19 cellular contexts compared by ENCODE assay signal in the genomic region with DNA sequence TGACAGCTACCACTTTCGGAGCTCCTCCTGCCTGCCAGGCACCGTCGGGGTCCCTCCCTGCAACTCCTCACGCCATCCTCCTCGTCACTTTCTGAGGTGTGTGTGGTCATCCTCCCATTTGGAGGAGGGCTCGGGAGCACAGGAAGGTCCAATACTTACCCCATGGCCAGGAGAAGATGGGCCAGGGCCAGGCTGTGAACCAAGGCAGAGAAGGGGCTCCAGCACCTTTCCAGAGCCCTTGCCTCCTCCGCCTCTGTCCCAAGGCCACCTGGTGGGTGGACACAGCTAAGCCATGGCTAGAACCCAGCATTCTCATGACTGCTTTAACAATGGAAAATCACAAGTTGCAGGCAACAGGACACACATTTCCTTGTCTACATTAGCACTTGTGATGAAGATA.
DNase-seq lines count a peak whose midpoint lies in the region; ATAC-seq, FAIRE-seq and TF ChIP-seq lines count a peak whose summit lies in the region.
"Had no signal": no experiment of that assay in that cellular context is flagged by ENCODE, and none has a peak within 500 bp of the region (broad histone marks: within the 10 kb centered on the region; RNA-seq: fewer than 3 reads in every experiment).

No MANE protein-coding gene starts in this region.

- no peaks in the 10 kb centered on the region for H3K27me3 Mint-ChIP-seq in H9 (ENCODE audit: low read depth)
- H3K27me3 Mint-ChIP-seq: CD4-positive, alpha-beta memory T cell had no signal

- no peak overlapping the region for H3K56ac ChIP-seq in H9 (ENCODE audit: insufficient read length, low read depth, low read length)
- H3K56ac ChIP-seq in H1 (replicated peaks; ENCODE audit: insufficient read length, low read depth, low read length): no peak overlapping the region

- H3K4me1 Mint-ChIP-seq in H9: peaks cover 24 to 25% of the 10 kb centered on the region in 2 experiments
- H3K4me1 Mint-ChIP-seq: CD4-positive, alpha-beta memory T cell had no signal

- H3K27me3 ChIP-seq in H9 (ENCODE audit: insufficient read depth, low read length) (no peaks in the 10 kb centered on the region), H1 (replicated peaks in 1 of 4; ENCODE audit: control insufficient read depth in 3 of 4, extremely low read depth in 1 of 4, insufficient read depth in 3 of 4, low read length in 3 of 4) (no peaks in the 10 kb centered on the region), lower lobe of right lung (ENCODE audit: low read depth) (no peaks in the 10 kb centered on the region), osteoblast (ENCODE audit: insufficient read depth, low read length) (no peaks in the 10 kb centered on the region)

- H3K9me3 ChIP-seq in H9 (ENCODE audit: control insufficient read depth, low read depth, low read length) (no peaks in the 10 kb centered on the region), H1 (ENCODE audit: insufficient read depth in 2 of 2, low read depth in 1 of 2, low read length in 1 of 2) (no peaks in the 10 kb centered on the region; a peak in 1 of 4 replicates), lower lobe of right lung (no peaks in the 10 kb centered on the region), osteoblast (ENCODE audit: low read depth, low read length) (no peaks in the 10 kb centered on the region)

- peaks cover 7% of the 10 kb centered on the region; the same call in 1 of the 2 replicates for H3K4me1 ChIP-seq in H9 (ENCODE audit: insufficient read depth, low read length)
- H3K4me1 ChIP-seq in H1 (replicated peaks in 1 of 4; ENCODE audit: control insufficient read depth in 3 of 4, insufficient read depth in 4 of 4, low read length in 3 of 4): peaks cover 0 to 6% (median 1%) of the 10 kb centered on the region in 4 experiments; a peak in 4 of 7 replicates
- H3K4me1 ChIP-seq in lower lobe of right lung: no peaks in the 10 kb centered on the region
- H3K4me1 ChIP-seq in osteoblast (ENCODE audit: insufficient read depth, low read length): no peaks in the 10 kb centered on the region

- H3K36me3 ChIP-seq in H1 (ENCODE audit: control insufficient read depth in 2 of 4, insufficient read depth in 4 of 4, low read length in 3 of 4) (no peaks in the 10 kb centered on the region), lower lobe of right lung (no peaks in the 10 kb centered on the region), osteoblast (ENCODE audit: insufficient read depth, low read length) (no peaks in the 10 kb centered on the region)

- no peaks in the 10 kb centered on the region for H3K79me1 ChIP-seq in H9 (ENCODE audit: insufficient read depth, low read depth, low read length, poor library complexity, severe bottlenecking)
- H3K79me1 ChIP-seq in H1 (ENCODE audit: low read depth, low read length): no peaks in the 10 kb centered on the region

- no CpG with 5 or more reads among the region's 7 CpGs for WGBS in H9 (ENCODE audit: extremely low coverage, insufficient read length, low lambda C conversion rate)
- WGBS in H1 (ENCODE audit: extremely low coverage in 1 of 2, insufficient coverage in 1 of 2, insufficient read length in 1 of 2, insufficient replicate concordance in 2 of 2, low coverage in 1 of 2, low lambda C conversion rate in 2 of 2, missing lambda C conversion rate in 1 of 2), 2 experiments: 89% methylated on average over 7 of the region's 7 CpGs; no CpG with 5 or more reads in 1 of the 2 experiments

- H3K27ac ChIP-seq in H9 (ENCODE audit: insufficient read length, low read depth, low read length) (no peak overlapping the region), H1 (ENCODE audit: low read depth, low read length) (no peak overlapping the region), lower lobe of right lung (no peak overlapping the region), osteoblast (ENCODE audit: low read depth, low read length) (no peak overlapping the region)

- no peak overlapping the region for H3K4me2 ChIP-seq in H9 (ENCODE audit: insufficient read depth, insufficient read length, low read length)
- H3K4me2 ChIP-seq in H1 (ENCODE audit: insufficient read depth in 1 of 2, low read depth in 2 of 2, low read length in 2 of 2): no peak overlapping the region
- H3K4me2 ChIP-seq in osteoblast (ENCODE audit: insufficient read depth, low read length): no peak overlapping the region
- H3K4me2 ChIP-seq: GM23338 had no signal

- H4K20me1 ChIP-seq in H9 (ENCODE audit: control insufficient read depth, insufficient read depth, insufficient read length) (no peaks in the 10 kb centered on the region), H1 (replicated peaks in 1 of 2; ENCODE audit: control insufficient read depth in 1 of 2, insufficient read depth in 2 of 2, low read length in 2 of 2) (no peaks in the 10 kb centered on the region), osteoblast (ENCODE audit: insufficient read depth, low read length) (no peaks in the 10 kb centered on the region)

- 0 out of 3 replicates have a peak, but pooled peaks have one; percentile 11 for TF ChIP-seq CTCF in H9 (conservative IDR thresholded peaks at IDR 0.05)
- TF ChIP-seq CTCF in H1 (IDR thresholded peaks at IDR 0.05; ENCODE audit: control extremely low read depth in 1 of 3, insufficient read depth in 1 of 3, low read depth in 1 of 3, low read length in 3 of 3): no peak
- no peak for TF ChIP-seq CTCF in lower lobe of right lung (IDR thresholded peaks at IDR 0.05)
- TF ChIP-seq CTCF in osteoblast (IDR thresholded peaks at IDR 0.05; ENCODE audit: extremely low read depth, low read depth, low read length): no peak

- no peaks in the 10 kb centered on the region for H3K23me2 ChIP-seq in H9 (ENCODE audit: insufficient read length, low read depth, low read length, poor library complexity, severe bottlenecking)
- no peaks in the 10 kb centered on the region for H3K23me2 ChIP-seq in H1 (ENCODE audit: low read depth, low read length)

- H3K14ac ChIP-seq in H9 (ENCODE audit: insufficient read depth, low read length) (no peak overlapping the region), H1 (ENCODE audit: insufficient read length) (no peak overlapping the region)

- no peaks in the 10 kb centered on the region for H3K36me3 Mint-ChIP-seq in H9 (ENCODE audit: insufficient read depth in 1 of 3, low read depth in 3 of 3)
- H3K36me3 Mint-ChIP-seq: CD4-positive, alpha-beta memory T cell had no signal

- H3K4ac ChIP-seq in H9 (ENCODE audit: low read depth, low read length): no peak overlapping the region
- no peak overlapping the region for H3K4ac ChIP-seq in H1 (replicated peaks; ENCODE audit: insufficient read length, low read depth, low read length)

- H2BK12ac ChIP-seq in H9 (ENCODE audit: insufficient read length, low read depth, low read length) (no peak overlapping the region), H1 (ENCODE audit: low read depth, low read length) (peak overlapping the region; percentile 89; the same call in 1 of the 2 replicates)

- no peak overlapping the region for H3T11ph ChIP-seq in H9 (ENCODE audit: low read length)

- H2BK5ac ChIP-seq in H9 (ENCODE audit: insufficient read length, low read length): no peak overlapping the region
- H2BK5ac ChIP-seq in H1 (ENCODE audit: low read depth, low read length): peak overlapping the region; percentile 56; the same call in 1 of the 2 replicates

- no peak for TF ChIP-seq POLR2A in H1 (IDR thresholded peaks at IDR 0.05; ENCODE audit: control extremely low read depth in 1 of 2, low read depth in 2 of 2, low read length in 2 of 2)

- no peak overlapping the region for H4K5ac ChIP-seq in H9 (ENCODE audit: insufficient read length, low read depth, low read length)
- H4K5ac ChIP-seq in H1 (ENCODE audit: insufficient read length, low read depth, low read length): no peak overlapping the region

- H3K27ac Mint-ChIP-seq in H9: no peak overlapping the region
- H3K27ac Mint-ChIP-seq: CD4-positive, alpha-beta memory T cell; GM23338 had no signal

- no peak overlapping the region for H3K18ac ChIP-seq in H9 (ENCODE audit: insufficient read length, low read depth, low read length)
- H3K18ac ChIP-seq in H1 (ENCODE audit: extremely low read depth, low read length): no peak overlapping the region; the same call in 1 of the 2 replicates

- H4K91ac ChIP-seq in H9 (ENCODE audit: insufficient read length, low read depth, low read length): peak overlapping the region; percentile 90
- H4K91ac ChIP-seq in H1 (replicated peaks; ENCODE audit: insufficient read length, low read length): peak overlapping the region; percentile 25

- no peak overlapping the region for H2BK20ac ChIP-seq in H9 (ENCODE audit: low read depth, low read length, poor library complexity, severe bottlenecking)
- H2BK20ac ChIP-seq in H1 (ENCODE audit: low read length): peak overlapping the region; percentile 80; the same call in 1 of the 2 replicates

- H3K9ac ChIP-seq in H9 (ENCODE audit: extremely low read depth, insufficient read length, low read length): no peak overlapping the region
- no peak overlapping the region for H3K9ac ChIP-seq in H1 (replicated peaks in 1 of 4; ENCODE audit: extremely low read depth in 1 of 4, low read depth in 3 of 4, low read length in 3 of 4)

- no peak for TF ChIP-seq EP300 in H1 (IDR thresholded peaks at IDR 0.05; ENCODE audit: borderline replicate concordance in 1 of 2, low read depth in 2 of 2, low read length in 2 of 2)

- no peak for TF ChIP-seq RAD21 in H1 (IDR thresholded peaks at IDR 0.05 in 1 of 2, conservative IDR thresholded peaks at IDR 0.05 in 1 of 2; ENCODE audit: low read depth in 2 of 2, low read length in 2 of 2)

- no peak for DNase-seq in H9
- DNase-seq in H1 (ENCODE audit: low read depth in 1 of 2, low spot score in 2 of 2): no peak
- peak; percentile 8 for DNase-seq in lower lobe of right lung
- peak; percentile 32 for DNase-seq in osteoblast (ENCODE audit: insufficient read length, low spot score, missing footprints)
- no peak for DNase-seq in DMS 273 treated with DMSO at 0.1 percent for 48 hours (lab: John Stamatoyannopoulos, UW)
- no peak for DNase-seq in NCI-H2227 treated with DMSO at 0.1 percent for 48 hours (lab: John Stamatoyannopoulos, UW)
- no peak for DNase-seq in activated effector memory CD4-positive, alpha-beta T cell treated with Interleukin-2 at 50 U/mL for 16 hours
- DNase-seq: C1 segment of cervical spinal cord; Calu3; CD4-positive, alpha-beta memory T cell; COR-L47; DMS153; DND-41; HCEC 1CT had no signal

- CTCF ChIA-PET in H1 (lab: Charles Lee; ENCODE audit: partially characterized antibody): interaction anchor here (1.1 kb wide), 2 partner anchors 10 to 12 kb away, joined by 4 read pairs; no protein-coding TSS in a partner anchor

- H4K8ac ChIP-seq in H9 (replicated peaks; ENCODE audit: insufficient read length, low read depth, low read length) (no peak overlapping the region), H1 (ENCODE audit: extremely low read depth, insufficient read depth, low read length) (no peak overlapping the region)

- no peak for FAIRE-seq in H1 (lab: Jason Lieb, UNC)
- FAIRE-seq: G401.6, GM12892, H54 had no signal

- POLR2A ChIA-PET in H1 (lab: Charles Lee; ENCODE audit: partially characterized antibody): no interaction called here

- H2AK5ac ChIP-seq in H9 (ENCODE audit: insufficient read length, low read length) (no peak overlapping the region), H1 (ENCODE audit: low read depth, low read length) (peak overlapping the region; percentile 24; the same call in 1 of the 2 replicates)

- H3K9me3 Mint-ChIP-seq in H9: no peaks in the 10 kb centered on the region; a peak in 1 of 5 replicates
- H3K9me3 Mint-ChIP-seq: CD4-positive, alpha-beta memory T cell had no signal

- H3K4me3 Mint-ChIP-seq in H9: no peak overlapping the region
- H3K4me3 Mint-ChIP-seq: CD4-positive, alpha-beta memory T cell; GM23338 had no signal

- H2AFZ ChIP-seq in H9 (ENCODE audit: low read length): no peak overlapping the region
- H2AFZ ChIP-seq in H1 (ENCODE audit: low read length): no peak overlapping the region
- no peak overlapping the region for H2AFZ ChIP-seq in osteoblast (ENCODE audit: low read length)
- H2AFZ ChIP-seq: GM23338 had no signal

- no peak for ATAC-seq in lower lobe of right lung
- ATAC-seq in HG02970 (IDR thresholded peaks at IDR 0.05; ENCODE audit: low FRiP score, unreplicated experiment): no peak
- ATAC-seq: GM23338 had no signal

- H2BK120ac ChIP-seq in H9 (ENCODE audit: low read depth, low read length, poor library complexity, severe bottlenecking): no peak overlapping the region
- H2BK120ac ChIP-seq in H1 (replicated peaks; ENCODE audit: low read depth, low read length): no peak overlapping the region

- intact Hi-C loops in lower lobe of right lung (cut with DNase I): no loop called here

- no peaks in the 10 kb centered on the region for H3K79me2 ChIP-seq in H9 (ENCODE audit: insufficient read depth, low read length)
- H3K79me2 ChIP-seq in H1 (ENCODE audit: control insufficient read depth in 1 of 2, insufficient read depth in 2 of 2, low read length in 2 of 2): no peaks in the 10 kb centered on the region
- H3K79me2 ChIP-seq in osteoblast (ENCODE audit: insufficient read depth, low read length): no peaks in the 10 kb centered on the region

- no peak overlapping the region for H3K23ac ChIP-seq in H9 (ENCODE audit: insufficient read length, low read depth, low read length)
- no peak overlapping the region for H3K23ac ChIP-seq in H1 (ENCODE audit: insufficient read length)

- H3K4me3 ChIP-seq in H1 (ENCODE audit: extremely low read depth in 1 of 4, insufficient read depth in 2 of 4, low read depth in 3 of 4, low read length in 4 of 4): no peak overlapping the region
- no peak overlapping the region for H3K4me3 ChIP-seq in lower lobe of right lung
- no peak overlapping the region for H3K4me3 ChIP-seq in osteoblast (ENCODE audit: insufficient read depth, low read length)
- H3K4me3 ChIP-seq: GM23338 had no signal

- H2BK15ac ChIP-seq in H9 (ENCODE audit: low read depth, low read length) (no peak overlapping the region), H1 (ENCODE audit: low read length) (no peak overlapping the region)

Comparison
In these comparisons a context has a peak if more than half of its experiments do, and no peak if none do; other contexts are left out.
1. DNase-seq: peak in lower lobe of right lung (single experiment) and osteoblast (single experiment); none in H9 (single experiment), H1 (0 of 2), DMS 273 treated with DMSO at 0.1 percent for 48 hours (single experiment), NCI-H2227 treated with DMSO at 0.1 percent for 48 hours (single experiment) and activated effector memory CD4-positive, alpha-beta T cell treated with Interleukin-2 at 50 U/mL for 16 hours (single experiment).